Comparison of ENCODE assay signal across 13 cellular contexts in the genomic region with DNA sequence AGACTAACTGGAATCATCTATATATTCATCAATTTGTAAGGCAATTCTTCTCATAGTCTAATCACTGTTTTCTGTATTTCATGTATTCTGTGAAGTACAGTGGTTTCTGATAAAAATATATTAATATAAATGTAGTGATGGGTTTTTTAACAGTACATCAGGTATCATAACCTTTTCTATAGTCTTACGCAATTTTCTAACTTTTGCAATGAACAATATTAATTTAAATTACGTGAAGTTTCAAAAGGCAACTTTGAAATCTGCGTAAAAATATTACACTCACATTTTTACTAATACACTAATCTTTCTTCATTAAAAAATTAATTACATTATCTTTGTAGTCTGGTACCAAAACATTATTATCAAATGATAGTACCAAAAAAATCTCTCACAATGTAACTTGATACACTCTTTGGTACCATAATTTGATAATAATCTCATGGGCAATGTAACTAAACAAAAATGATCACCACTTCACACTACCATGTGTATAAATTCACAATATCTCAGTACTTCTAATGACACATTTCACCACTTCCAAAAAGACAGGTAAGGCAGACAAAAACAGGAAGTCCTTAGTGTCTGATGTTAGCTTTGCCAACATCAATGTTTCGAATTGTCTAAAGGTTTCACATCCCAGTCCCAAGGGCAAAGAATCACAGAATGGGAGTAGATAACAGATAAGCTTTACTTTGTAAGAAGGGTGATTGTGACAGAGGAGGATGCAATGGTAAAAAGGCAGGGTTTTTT. TPM values are rescaled to one million over a fixed set of nuclear protein-coding genes. Genes with fewer than 3 reads are reported as not detected.
DNase-seq lines count a peak whose midpoint lies in the region; ATAC-seq lines count a peak whose summit lies in the region.
"Had no signal": no experiment of that assay in that cellular context is flagged by ENCODE, and none has a peak within 500 bp of the region (broad histone marks: within the 10 kb centered on the region; RNA-seq: fewer than 3 reads in every experiment).

No MANE protein-coding gene starts in this region.

- H3K27ac Mint-ChIP-seq in activated T-cell treated with anti-CD3 and anti-CD28 coated beads, Interleukin-2, amount 50 U/mL, for 72 hours: no peak overlapping the region
- peak overlapping the region; percentile 91 for H3K27ac Mint-ChIP-seq in T-helper 17 cell
- H3K27ac Mint-ChIP-seq in stimulated activated effector memory CD8-positive, alpha-beta T cell treated with anti-CD3 and anti-CD28 coated beads, Interleukin-12 subunit alpha, Interleukin-12 subunit beta, amount 100 ng/mL, for 72 hours: peak overlapping the region; percentile 19

- H3K27me3 Mint-ChIP-seq in activated T-cell treated with anti-CD3 and anti-CD28 coated beads, Interleukin-2, amount 50 U/mL, for 72 hours (ENCODE audit: low read depth): no peaks in the 10 kb centered on the region
- H3K27me3 Mint-ChIP-seq in T-helper 17 cell: no peaks in the 10 kb centered on the region

- DNase-seq in activated T-cell treated with anti-CD3 and anti-CD28 coated beads, Interleukin-2, amount 50 U/mL, for 72 hours: no peak
- DNase-seq in activated T-cell treated with anti-CD3 and anti-CD28 coated beads for 4 hours: no peak
- DNase-seq in T-helper 17 cell: no peak
- DNase-seq in stimulated activated effector memory CD8-positive, alpha-beta T cell treated with anti-CD3 and anti-CD28 coated beads, Interleukin-12 subunit alpha, Interleukin-12 subunit beta, amount 100 ng/mL, for 72 hours (ENCODE audit: low spot score in 2 of 2): no peak
- no peak for DNase-seq in ureter (ENCODE audit: low spot score)
- DNase-seq in HuH-7 (ENCODE audit: low spot score): no peak
- DNase-seq: activated effector memory CD4-positive, alpha-beta T cell treated with anti-CD3 and anti-CD28 coated beads, Interleukin-2, amount 50 U/mL, for 16 hours; effector CD4-positive, alpha-beta T cell; hypothalamus; spleen; T1000 had no signal

- peak; percentile 54 to 60 for ATAC-seq in activated T-cell treated with anti-CD3 and anti-CD28 coated beads, Interleukin-2, amount 50 U/mL, for 72 hours (replicated peaks in 1 of 2)
- ATAC-seq in HG02759 (IDR thresholded peaks at IDR 0.05; ENCODE audit: unreplicated experiment) (peak; percentile 71), T-helper 17 cell (peak; percentile 73), GM21381 (IDR thresholded peaks at IDR 0.05; ENCODE audit: unreplicated experiment) (no peak)
- ATAC-seq in stimulated activated effector memory CD8-positive, alpha-beta T cell treated with anti-CD3 and anti-CD28 coated beads, Interleukin-12 subunit alpha, Interleukin-12 subunit beta, amount 100 ng/mL, for 72 hours: no peak

- H3K36me3 Mint-ChIP-seq in activated T-cell treated with anti-CD3 and anti-CD28 coated beads, Interleukin-2, amount 50 U/mL, for 72 hours (ENCODE audit: insufficient read depth in 2 of 2): peaks cover 0 to 3% of the 10 kb centered on the region in 2 donors
- H3K36me3 Mint-ChIP-seq in T-helper 17 cell (ENCODE audit: low read depth): peaks cover 8% of the 10 kb centered on the region
- no peaks in the 10 kb centered on the region for H3K36me3 Mint-ChIP-seq in stimulated activated effector memory CD8-positive, alpha-beta T cell treated with anti-CD3 and anti-CD28 coated beads, Interleukin-12 subunit alpha, Interleukin-12 subunit beta, amount 100 ng/mL, for 72 hours

- H3K9me3 ChIP-seq in T-helper 17 cell (ENCODE audit: control insufficient read depth, low read length, poor library complexity, severe bottlenecking): no peaks in the 10 kb centered on the region
- H3K9me3 ChIP-seq: spleen had no signal

- peaks cover 0 to 4% of the 10 kb centered on the region in 2 donors for H3K9me3 Mint-ChIP-seq in activated T-cell treated with anti-CD3 and anti-CD28 coated beads, Interleukin-2, amount 50 U/mL, for 72 hours
- no peaks in the 10 kb centered on the region for H3K9me3 Mint-ChIP-seq in stimulated activated effector memory CD8-positive, alpha-beta T cell treated with anti-CD3 and anti-CD28 coated beads, Interleukin-12 subunit alpha, Interleukin-12 subunit beta, amount 100 ng/mL, for 72 hours

- H3K4me3 Mint-ChIP-seq in activated T-cell treated with anti-CD3 and anti-CD28 coated beads, Interleukin-2, amount 50 U/mL, for 72 hours: peak overlapping the region; percentile 50 to 71
- H3K4me3 Mint-ChIP-seq in T-helper 17 cell: peak overlapping the region; percentile 84
- H3K4me3 Mint-ChIP-seq in stimulated activated effector memory CD8-positive, alpha-beta T cell treated with anti-CD3 and anti-CD28 coated beads, Interleukin-12 subunit alpha, Interleukin-12 subunit beta, amount 100 ng/mL, for 72 hours: peak overlapping the region; percentile 47

- peaks cover 33% of the 10 kb centered on the region for H3K4me1 Mint-ChIP-seq in activated T-cell treated with anti-CD3 and anti-CD28 coated beads, Interleukin-2, amount 50 U/mL, for 72 hours (ENCODE audit: low read depth)
- peaks cover 12% of the 10 kb centered on the region for H3K4me1 Mint-ChIP-seq in T-helper 17 cell
- H3K4me1 Mint-ChIP-seq in stimulated activated effector memory CD8-positive, alpha-beta T cell treated with anti-CD3 and anti-CD28 coated beads, Interleukin-12 subunit alpha, Interleukin-12 subunit beta, amount 100 ng/mL, for 72 hours: peaks cover 13% of the 10 kb centered on the region

RNA-seq across cellular contexts. Expression of a gene that starts 8.7 kb away (rescaled TPM):
- total RNA-seq in activated T-cell treated with anti-CD3 and anti-CD28 coated beads, Interleukin-2, amount 50 U/mL, for 72 hours: under 1 TPM in 1 of 2 donors, not detected in 1; 0.17 TPM
- 1 to 10 TPM in 1 of 2 donors, under 1 TPM in 1; 0.72 to 1.1 TPM for total RNA-seq in T-helper 17 cell
- total RNA-seq in ureter: 1.5 TPM

RNA-seq across cellular contexts. Expression of a gene that starts 8.8 kb away (rescaled TPM):
- 10 to 100 TPM; 22.5 to 23.4 TPM for total RNA-seq in activated T-cell treated with anti-CD3 and anti-CD28 coated beads, Interleukin-2, amount 50 U/mL, for 72 hours
- total RNA-seq in T-helper 17 cell: 10 to 100 TPM; 23.2 to 28.5 TPM
- 30.2 TPM for total RNA-seq in ureter

Comparison
In these comparisons a context has a peak if more than half of its experiments do, and no peak if none do; other contexts are left out.
1. ATAC-seq: peak in activated T-cell treated with anti-CD3 and anti-CD28 coated beads, Interleukin-2, amount 50 U/mL, for 72 hours (2 of 2), HG02759 (single experiment) and T-helper 17 cell (single experiment); none in stimulated activated effector memory CD8-positive, alpha-beta T cell treated with anti-CD3 and anti-CD28 coated beads, Interleukin-12 subunit alpha, Interleukin-12 subunit beta, amount 100 ng/mL, for 72 hours (single experiment) and GM21381 (single experiment).
2. Peak in every context shown above with its lines, with median percentiles within 50 percentile points of each other: H3K4me3 Mint-ChIP-seq.